In the genomic region with DNA sequence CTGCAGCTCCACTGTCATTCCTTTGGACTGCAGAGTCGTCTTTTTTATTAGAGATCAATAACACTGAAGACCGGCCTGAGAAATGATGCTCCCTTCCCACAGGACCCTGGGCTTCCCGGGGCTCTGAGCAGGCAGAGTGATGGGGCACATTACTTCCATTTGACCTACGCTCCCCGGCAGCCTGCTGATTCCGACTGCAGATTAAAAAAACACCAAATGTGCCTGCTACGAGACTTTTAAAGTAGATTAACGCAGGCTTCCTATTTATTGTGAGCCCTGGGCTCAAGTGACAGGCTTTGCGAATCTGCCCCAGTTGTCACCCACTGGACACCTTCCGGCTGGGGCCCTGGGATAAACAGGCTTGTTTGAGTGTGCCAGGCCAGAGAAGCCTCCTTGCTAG, we compare ENCODE assay signal across 2 cellular contexts.
TF ChIP-seq lines count a peak whose summit lies in the region.

No MANE protein-coding gene starts in this region.

TF ChIP-seq in GM23338, 12 proteins besides CTCF, POLR2A, EP300 and RAD21 (continued from another document):
- TF ChIP-seq, protein P1, sequence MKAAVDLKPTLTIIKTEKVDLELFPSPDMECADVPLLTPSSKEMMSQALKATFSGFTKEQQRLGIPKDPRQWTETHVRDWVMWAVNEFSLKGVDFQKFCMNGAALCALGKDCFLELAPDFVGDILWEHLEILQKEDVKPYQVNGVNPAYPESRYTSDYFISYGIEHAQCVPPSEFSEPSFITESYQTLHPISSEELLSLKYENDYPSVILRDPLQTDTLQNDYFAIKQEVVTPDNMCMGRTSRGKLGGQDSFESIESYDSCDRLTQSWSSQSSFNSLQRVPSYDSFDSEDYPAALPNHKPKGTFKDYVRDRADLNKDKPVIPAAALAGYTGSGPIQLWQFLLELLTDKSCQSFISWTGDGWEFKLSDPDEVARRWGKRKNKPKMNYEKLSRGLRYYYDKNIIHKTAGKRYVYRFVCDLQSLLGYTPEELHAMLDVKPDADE (IDR thresholded peaks at IDR 0.05): no peak
- no peak for TF ChIP-seq CREB1 (CRISPR knock-in tag; IDR thresholded peaks at IDR 0.05; ENCODE audit: low read depth)
- no peak for TF ChIP-seq NANOG (IDR thresholded peaks at IDR 0.05; ENCODE audit: borderline replicate concordance)

TF ChIP-seq in neural cell, 6 proteins besides CTCF, POLR2A, EP300 and RAD21:
- TF ChIP-seq, protein P2, sequence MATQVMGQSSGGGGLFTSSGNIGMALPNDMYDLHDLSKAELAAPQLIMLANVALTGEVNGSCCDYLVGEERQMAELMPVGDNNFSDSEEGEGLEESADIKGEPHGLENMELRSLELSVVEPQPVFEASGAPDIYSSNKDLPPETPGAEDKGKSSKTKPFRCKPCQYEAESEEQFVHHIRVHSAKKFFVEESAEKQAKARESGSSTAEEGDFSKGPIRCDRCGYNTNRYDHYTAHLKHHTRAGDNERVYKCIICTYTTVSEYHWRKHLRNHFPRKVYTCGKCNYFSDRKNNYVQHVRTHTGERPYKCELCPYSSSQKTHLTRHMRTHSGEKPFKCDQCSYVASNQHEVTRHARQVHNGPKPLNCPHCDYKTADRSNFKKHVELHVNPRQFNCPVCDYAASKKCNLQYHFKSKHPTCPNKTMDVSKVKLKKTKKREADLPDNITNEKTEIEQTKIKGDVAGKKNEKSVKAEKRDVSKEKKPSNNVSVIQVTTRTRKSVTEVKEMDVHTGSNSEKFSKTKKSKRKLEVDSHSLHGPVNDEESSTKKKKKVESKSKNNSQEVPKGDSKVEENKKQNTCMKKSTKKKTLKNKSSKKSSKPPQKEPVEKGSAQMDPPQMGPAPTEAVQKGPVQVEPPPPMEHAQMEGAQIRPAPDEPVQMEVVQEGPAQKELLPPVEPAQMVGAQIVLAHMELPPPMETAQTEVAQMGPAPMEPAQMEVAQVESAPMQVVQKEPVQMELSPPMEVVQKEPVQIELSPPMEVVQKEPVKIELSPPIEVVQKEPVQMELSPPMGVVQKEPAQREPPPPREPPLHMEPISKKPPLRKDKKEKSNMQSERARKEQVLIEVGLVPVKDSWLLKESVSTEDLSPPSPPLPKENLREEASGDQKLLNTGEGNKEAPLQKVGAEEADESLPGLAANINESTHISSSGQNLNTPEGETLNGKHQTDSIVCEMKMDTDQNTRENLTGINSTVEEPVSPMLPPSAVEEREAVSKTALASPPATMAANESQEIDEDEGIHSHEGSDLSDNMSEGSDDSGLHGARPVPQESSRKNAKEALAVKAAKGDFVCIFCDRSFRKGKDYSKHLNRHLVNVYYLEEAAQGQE (IDR thresholded peaks at IDR 0.05; ENCODE audit: borderline replicate concordance): no peak
- no peak for TF ChIP-seq SMC3 (conservative IDR thresholded peaks at IDR 0.05; ENCODE audit: poor library complexity)
- no peak for TF ChIP-seq MXI1 (conservative IDR thresholded peaks at IDR 0.05; ENCODE audit: poor library complexity, severe bottlenecking)
- no peak for TF ChIP-seq TAF1 (IDR thresholded peaks at IDR 0.05; ENCODE audit: low read depth)
- no peak for TF ChIP-seq POLR2AphosphoS5 (IDR thresholded peaks at IDR 0.05)
- no peak for TF ChIP-seq EZH2 (IDR thresholded peaks at IDR 0.05; ENCODE audit: borderline replicate concordance, insufficient read depth, low read length, poor library complexity, severe bottlenecking)
